In the genomic region with DNA sequence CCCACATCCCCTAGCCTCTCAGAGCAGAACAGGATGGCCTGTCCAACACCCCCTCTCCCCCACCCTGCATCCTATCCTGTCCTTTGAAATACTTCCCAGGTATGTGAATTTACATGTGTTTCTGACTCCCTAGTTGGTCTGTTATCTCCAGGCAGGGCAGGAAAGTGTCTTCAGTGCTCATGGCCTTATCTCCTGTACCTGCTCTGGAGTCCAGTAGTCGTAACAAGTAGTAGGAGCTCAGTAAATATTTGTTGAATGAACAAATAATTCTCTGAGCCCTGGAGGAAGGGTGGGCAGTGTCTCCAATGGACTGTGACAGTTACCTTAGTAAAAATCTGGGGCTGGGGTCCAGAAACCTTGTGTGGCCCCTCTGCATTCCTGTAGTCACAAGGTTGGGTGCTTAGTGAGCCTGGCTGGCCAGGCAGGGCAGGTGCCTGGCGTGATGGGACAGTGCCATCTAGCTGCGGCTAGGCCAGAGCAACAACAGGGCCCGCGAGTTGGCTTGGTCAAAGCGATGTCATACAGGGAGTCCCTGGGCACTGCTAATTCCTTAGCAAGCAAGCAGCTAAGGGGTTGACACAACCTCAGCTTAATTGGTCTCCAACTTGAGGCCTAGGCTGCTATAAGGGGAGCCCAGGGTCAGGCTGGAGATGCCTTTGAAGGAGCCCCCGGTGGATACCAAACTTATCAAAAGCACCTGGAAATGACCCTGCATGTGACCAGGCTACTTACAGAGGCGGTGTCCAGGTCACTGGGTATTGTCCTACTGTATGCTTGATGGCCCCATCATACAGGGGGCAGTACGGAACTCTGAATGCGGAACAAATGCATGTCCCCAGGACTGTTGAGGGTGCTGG, we compare ENCODE assay signal across 8 cellular contexts.
A peak's percentile ranks its signal among the peaks of the same experiment; 100 is the strongest.
DNase-seq lines count a peak whose midpoint lies in the region; ATAC-seq and TF ChIP-seq lines count a peak whose summit lies in the region.

No MANE protein-coding gene starts in this region.

- no peak overlapping the region for H3K4me3 ChIP-seq in CD8-positive, alpha-beta T cell (ENCODE audit: low read depth, low read length)
- H3K4me3 ChIP-seq in LNCaP clone FGC (ENCODE audit: low read depth, low read length) (no peak overlapping the region), adrenal gland (no peak overlapping the region)

- no peaks in the 10 kb centered on the region for H3K36me3 ChIP-seq in CD8-positive, alpha-beta T cell (ENCODE audit: insufficient read depth, low read length)
- no peaks in the 10 kb centered on the region for H3K36me3 ChIP-seq in adrenal gland (replicated peaks in 1 of 2)

- no peak overlapping the region for H3K4me3 Mint-ChIP-seq in CD8-positive, alpha-beta T cell

- H3K36me3 Mint-ChIP-seq in CD8-positive, alpha-beta T cell, result no peaks in the 10 kb centered on the region

- TF ChIP-seq POLR2A in adrenal gland (IDR thresholded peaks at IDR 0.05), result no peak

- H3K27me3 ChIP-seq in CD8-positive, alpha-beta T cell (ENCODE audit: insufficient read depth, low read length), result no peaks in the 10 kb centered on the region
- no peaks in the 10 kb centered on the region for H3K27me3 ChIP-seq in adrenal gland

- no peak overlapping the region for H3K27ac Mint-ChIP-seq in CD8-positive, alpha-beta T cell

- 38 to 51% (median 49%) methylated on average over 8 to 10 of the region's 10 CpGs for WGBS in adrenal gland, 4 donors

- H3K27ac ChIP-seq in CD8-positive, alpha-beta T cell (ENCODE audit: low read depth, low read length), result no peak overlapping the region
- H3K27ac ChIP-seq in adrenal gland, result no peak overlapping the region

- no peaks in the 10 kb centered on the region for H3K9me3 Mint-ChIP-seq in CD8-positive, alpha-beta T cell

- TF ChIP-seq CTCF in CD8-positive, alpha-beta T cell (IDR thresholded peaks at IDR 0.05), result no peak
- peak; percentile 99 for TF ChIP-seq CTCF in LNCaP clone FGC (IDR thresholded peaks at IDR 0.05; ENCODE audit: control insufficient read depth, extremely low read depth, insufficient read depth)
- peak; percentile 55 to 92 (median 84) for TF ChIP-seq CTCF in adrenal gland (IDR thresholded peaks at IDR 0.05)

- peak; percentile 56 for ATAC-seq in CD8-positive, alpha-beta T cell
- peak; percentile 69 for ATAC-seq in GM19452 (IDR thresholded peaks at IDR 0.05; ENCODE audit: unreplicated experiment)
- ATAC-seq in left ventricle myocardium superior, result peak; percentile 83

- H3K27me3 Mint-ChIP-seq in CD8-positive, alpha-beta T cell (ENCODE audit: low read depth), result peaks cover 9% of the 10 kb centered on the region

- no peaks in the 10 kb centered on the region for H3K4me1 ChIP-seq in CD8-positive, alpha-beta T cell (ENCODE audit: insufficient read depth, low read length)
- H3K4me1 ChIP-seq in adrenal gland (replicated peaks in 1 of 2), result no peaks in the 10 kb centered on the region

- peak in 5 of 7 experiments; percentile 13 to 52 (median 28) for DNase-seq in CD8-positive, alpha-beta T cell
- DNase-seq in LNCaP clone FGC (ENCODE audit: low read depth) (peak; percentile 46), SK-N-DZ (ENCODE audit: low spot score) (peak; percentile 77), adrenal gland (peak; percentile 72 to 91 (median 84)), left ventricle myocardium superior (peak; percentile 73), retina (peak; percentile 77), OCI-M2 (lab: John Stamatoyannopoulos, UW; ENCODE audit: unreplicated experiment) (no peak)

- intact Hi-C loops in CD8-positive, alpha-beta T cell (cut with DNase I, micrococcal nuclease), result loop anchor here (1.0 to 10.0 kb wide), 3 partner anchors 86 to 871 kb away; a partner anchor contains a TSS
- intact Hi-C loops in adrenal gland (cut with DNase I) (loop anchor here (2.0 kb wide), 1 partner anchor 85 kb away; a partner anchor contains a TSS), left ventricle myocardium superior (cut with micrococcal nuclease) (loop anchor here (5.0 kb wide), 1 partner anchor 87 kb away; the partner anchor contains the start of gene PPM1J)

- POLR2A ChIA-PET in CD8-positive, alpha-beta T cell (lab: Charles Lee), result no interaction called here

- H3K4me1 Mint-ChIP-seq in CD8-positive, alpha-beta T cell (ENCODE audit: low read depth), result no peaks in the 10 kb centered on the region

- no peaks in the 10 kb centered on the region for H3K9me3 ChIP-seq in CD8-positive, alpha-beta T cell (ENCODE audit: low read length)
- H3K9me3 ChIP-seq in adrenal gland (replicated peaks in 1 of 3), result no peaks in the 10 kb centered on the region

- CTCF ChIA-PET in CD8-positive, alpha-beta T cell (lab: Charles Lee), result interaction anchor here (0.6 to 5.4 kb wide), 8 partner anchors 10 to 413 kb away, joined by 3 to 36 read pairs (median 3); a partner anchor contains a TSS
